ENCODE assay signal across 22 cellular contexts in the genomic region with DNA sequence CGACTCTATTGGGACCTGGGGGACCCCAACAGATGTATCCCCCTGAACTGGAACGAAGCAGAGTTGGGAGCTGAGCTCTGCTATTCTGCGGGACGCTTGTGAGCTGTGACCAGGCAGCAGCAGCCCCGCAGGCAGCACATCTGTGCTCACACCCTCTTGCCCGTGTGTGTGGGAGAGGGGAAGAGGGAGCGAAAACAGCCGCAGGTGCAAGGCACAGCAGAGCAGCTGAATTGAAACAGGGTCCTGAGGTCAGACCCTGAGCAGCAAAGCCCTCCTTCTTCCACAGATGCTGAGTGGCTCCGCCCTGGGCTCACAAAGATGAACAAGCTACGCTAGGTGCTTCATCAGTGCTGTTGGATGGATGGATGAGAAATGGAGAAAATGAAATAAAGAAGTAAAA.
DNase-seq lines count a peak whose midpoint lies in the region; ATAC-seq and TF ChIP-seq lines count a peak whose summit lies in the region.
"Had no signal": no experiment of that assay in that cellular context is flagged by ENCODE, and none has a peak within 500 bp of the region (broad histone marks: within the 10 kb centered on the region; RNA-seq: fewer than 3 reads in every experiment).

No MANE protein-coding gene starts in this region.

- no peak overlapping the region for H2AFZ ChIP-seq in OCI-LY7 (ENCODE audit: low read length)
- H2AFZ ChIP-seq: GM23338 had no signal

- no peak overlapping the region for H3K4me2 ChIP-seq in OCI-LY7 (ENCODE audit: low read length)
- H3K4me2 ChIP-seq: GM23338 had no signal

- H3K9me3 ChIP-seq in OCI-LY7 (ENCODE audit: low read length) (no peaks in the 10 kb centered on the region), esophagus squamous epithelium (no peaks in the 10 kb centered on the region)
- H3K9me3 ChIP-seq: BE2C, Caco-2, Peyer's patch had no signal

- no peaks in the 10 kb centered on the region for H3K4me1 ChIP-seq in OCI-LY7 (ENCODE audit: insufficient read depth, low read length, poor library complexity, severe bottlenecking)
- H3K4me1 ChIP-seq in esophagus squamous epithelium = no peaks in the 10 kb centered on the region
- H3K4me1 ChIP-seq: Caco-2, Peyer's patch had no signal

- H3K9me2 ChIP-seq in OCI-LY7 (ENCODE audit: insufficient read depth, low read length) = no peaks in the 10 kb centered on the region

- DNase-seq in NCI-H146 (lab: John Stamatoyannopoulos, UW) = peak; percentile 47
- DNase-seq in NCI-H146 treated with DMSO at 0.1 percent for 48 hours (lab: John Stamatoyannopoulos, UW; ENCODE audit: unreplicated experiment) = no peak
- DNase-seq in OCI-LY7 (ENCODE audit: low spot score) = peak; percentile 30
- no peak for DNase-seq in esophagus squamous epithelium (lab: John Stamatoyannopoulos, UW)
- no peak for DNase-seq in HUDEP-2 (lab: John Stamatoyannopoulos, UW; ENCODE audit: unreplicated experiment in 76 of 76)
- DNase-seq: ACHN; Caco-2; CD4-positive, CD25-positive, alpha-beta regulatory T cell; DMS 273 treated with DMSO at 0.1 percent for 48 hours; H9; NCI-H1092; NCI-H446; NCI-H524 treated with DMSO at 0.1 percent for 48 hours; OCI-M1; Peyer's patch; SIG-M5 had no signal

- no peaks in the 10 kb centered on the region for H4K20me1 ChIP-seq in OCI-LY7 (ENCODE audit: insufficient read depth, low read length)

- H3K27ac ChIP-seq in OCI-LY7 (ENCODE audit: low read depth, low read length, poor library complexity, severe bottlenecking) (no peak overlapping the region), esophagus squamous epithelium (no peak overlapping the region)
- H3K27ac ChIP-seq: 22Rv1, Peyer's patch, SK-N-MC had no signal

- H3K36me3 ChIP-seq in OCI-LY7 (ENCODE audit: insufficient read depth, low read length) (no peaks in the 10 kb centered on the region), esophagus squamous epithelium (no peaks in the 10 kb centered on the region)
- H3K36me3 ChIP-seq: BE2C, Peyer's patch had no signal

- ATAC-seq in HG02678 (IDR thresholded peaks at IDR 0.05; ENCODE audit: unreplicated experiment) (peak; percentile 75), GM18861 (IDR thresholded peaks at IDR 0.05; ENCODE audit: unreplicated experiment) (no peak)
- ATAC-seq: GM23338 had no signal

- CTCF ChIA-PET in OCI-LY7 (lab: Charles Lee; ENCODE audit: unreplicated experiment) = no interaction called here

- WGBS in esophagus squamous epithelium, 2 donors = 65 to 100% methylated on average over 6 to 7 of the region's 10 CpGs

- no peak for TF ChIP-seq CTCF in OCI-LY7 (conservative IDR thresholded peaks at IDR 0.05; ENCODE audit: low read length)
- no peak for TF ChIP-seq CTCF in esophagus squamous epithelium (IDR thresholded peaks at IDR 0.05)

- POLR2A ChIA-PET in OCI-LY7 (lab: Charles Lee) = no interaction called here

- H3K4me3 ChIP-seq in OCI-LY7 (ENCODE audit: low read depth, low read length, poor library complexity, severe bottlenecking) = no peak overlapping the region
- no peak overlapping the region for H3K4me3 ChIP-seq in esophagus squamous epithelium
- H3K4me3 ChIP-seq: GM23338, Peyer's patch, SK-N-MC had no signal

- H3K27me3 ChIP-seq in esophagus squamous epithelium = no peaks in the 10 kb centered on the region
- H3K27me3 ChIP-seq: BE2C, Peyer's patch had no signal

- no peaks in the 10 kb centered on the region for H3K79me2 ChIP-seq in OCI-LY7 (ENCODE audit: insufficient read depth, low read depth, low read length)

- BruUV-seq in OCI-LY7 (replicated peaks; lab: Mats Ljungman, UMichigan) = no TSS peak

- no peak for TF ChIP-seq POLR2A in esophagus squamous epithelium (IDR thresholded peaks at IDR 0.05)

- intact Hi-C loops in OCI-LY7 (cut with micrococcal nuclease; ENCODE audit: unreplicated experiment) = no loop called here
- intact Hi-C loops in esophagus squamous epithelium (cut with DNase I) = no loop called here

Comparison
In these comparisons a context has a peak if more than half of its experiments do, and no peak if none do; other contexts are left out.
1. DNase-seq: peak in NCI-H146 (single experiment) and OCI-LY7 (single experiment); none in NCI-H146 treated with DMSO at 0.1 percent for 48 hours (single experiment), esophagus squamous epithelium (single experiment) and HUDEP-2 (0 of 76).